ENCODE assay signal across 8 cellular contexts in the genomic region with DNA sequence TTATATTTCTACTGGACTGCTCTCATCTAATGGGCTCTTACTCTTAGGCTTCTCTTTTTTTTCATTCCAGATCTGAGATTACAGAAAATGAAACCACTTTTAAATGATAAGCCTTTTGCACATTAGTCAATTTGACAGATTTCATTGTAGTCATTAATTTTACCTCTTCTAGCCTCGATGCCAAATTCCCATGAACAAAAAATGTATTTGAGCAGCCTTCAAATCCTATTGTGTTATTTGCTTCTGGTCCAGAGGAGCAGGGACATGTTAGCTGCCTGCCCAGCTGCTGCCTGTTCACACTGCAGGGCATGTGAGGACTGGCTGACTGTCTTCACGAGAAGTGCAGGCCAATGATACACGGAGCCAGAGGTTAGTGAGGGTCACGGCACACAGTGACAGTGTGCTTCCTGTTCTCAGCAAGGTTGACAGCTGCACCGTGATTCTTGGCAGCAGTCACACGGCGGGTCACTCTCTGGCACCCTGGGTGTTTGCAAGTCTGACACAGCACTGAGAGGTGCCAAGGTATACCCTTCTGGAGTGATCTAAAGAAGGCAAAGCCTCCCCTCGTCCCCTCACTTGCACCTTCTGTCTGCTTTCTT. TPM values are rescaled to one million over a fixed set of nuclear protein-coding genes. Genes with fewer than 3 reads are reported as not detected.
DNase-seq lines count a peak whose midpoint lies in the region; ATAC-seq and TF ChIP-seq lines count a peak whose summit lies in the region.

No MANE protein-coding gene starts in this region.

- no peak for TF ChIP-seq CTCF in sigmoid colon (IDR thresholded peaks at IDR 0.05)

- H3K4me3 ChIP-seq in sigmoid colon, result no peak overlapping the region

- H3K27ac ChIP-seq in sigmoid colon, result no peak overlapping the region

- peak; percentile 93 for ATAC-seq in GM21447 (IDR thresholded peaks at IDR 0.05; ENCODE audit: unreplicated experiment)

- H3K36me3 Mint-ChIP-seq in activated CD4-positive, alpha-beta memory T cell treated with anti-CD3 and anti-CD28 coated beads for 36 hours, result peaks cover 22% of the 10 kb centered on the region

- H3K27me3 ChIP-seq in sigmoid colon, result no peaks in the 10 kb centered on the region

- POLR2A ChIA-PET in activated CD4-positive, alpha-beta memory T cell treated with anti-CD3 and anti-CD28 coated beads for 36 hours (lab: Charles Lee), result interaction anchor here (0.8 to 1.1 kb wide), 2 partner anchors 12 to 40 kb away, joined by 3 read pairs; no protein-coding TSS in a partner anchor

- peak overlapping the region; percentile 21 for H3K27ac Mint-ChIP-seq in activated CD4-positive, alpha-beta memory T cell treated with anti-CD3 and anti-CD28 coated beads for 36 hours

- DNase-seq in Daoy (ENCODE audit: low read depth) (peak; percentile 4), MV-4-11 (lab: John Stamatoyannopoulos, UW) (peak; percentile 36), head of caudate nucleus (peak in 39 of 42 donors; percentile 20 to 77 (median 48)), sigmoid colon (peak; percentile 66), iPS-NIHi11 (ENCODE audit: low spot score) (no peak), mesenteric fat pad (ENCODE audit: low spot score) (no peak)
- peak; percentile 57 for DNase-seq in activated CD4-positive, alpha-beta memory T cell treated with anti-CD3 and anti-CD28 coated beads for 36 hours

- 12 to 27% methylated on average over 8 of the region's 8 CpGs for WGBS in sigmoid colon, 2 donors

- H3K9me3 ChIP-seq in sigmoid colon, result no peaks in the 10 kb centered on the region

- H3K36me3 ChIP-seq in sigmoid colon, result peaks cover 0 to 4% (median 0%) of the 10 kb centered on the region in 4 donors

- no peak for TF ChIP-seq EP300 in sigmoid colon (IDR thresholded peaks at IDR 0.05)

- CTCF ChIA-PET in activated CD4-positive, alpha-beta memory T cell treated with anti-CD3 and anti-CD28 coated beads for 36 hours (lab: Charles Lee), result interaction anchor here (1.2 kb wide), 1 partner anchor 39 kb away, joined by 4 read pairs; no protein-coding TSS in a partner anchor

- H3K27me3 Mint-ChIP-seq in activated CD4-positive, alpha-beta memory T cell treated with anti-CD3 and anti-CD28 coated beads for 36 hours, result no peaks in the 10 kb centered on the region

- H3K4me3 Mint-ChIP-seq in activated CD4-positive, alpha-beta memory T cell treated with anti-CD3 and anti-CD28 coated beads for 36 hours, result no peak overlapping the region

- intact Hi-C loops in activated CD4-positive, alpha-beta memory T cell treated with anti-CD3 and anti-CD28 coated beads for 36 hours (cut with micrococcal nuclease), result no loop called here
- intact Hi-C loops in head of caudate nucleus (cut with DNase I) (no loop called here), sigmoid colon (cut with DNase I) (no loop called here)

- no peaks in the 10 kb centered on the region for H3K9me3 Mint-ChIP-seq in activated CD4-positive, alpha-beta memory T cell treated with anti-CD3 and anti-CD28 coated beads for 36 hours

- peaks cover 0 to 15% (median 10%) of the 10 kb centered on the region in 4 donors for H3K4me1 ChIP-seq in sigmoid colon

- H3K4me1 Mint-ChIP-seq in activated CD4-positive, alpha-beta memory T cell treated with anti-CD3 and anti-CD28 coated beads for 36 hours (ENCODE audit: low read depth), result peaks cover 25% of the 10 kb centered on the region

- no peak for TF ChIP-seq POLR2A in sigmoid colon (IDR thresholded peaks at IDR 0.05)

RNA-seq across cellular contexts. Expression of a gene that starts 40.8 kb away (rescaled TPM):
- total RNA-seq in Daoy (2014; rRNA removed; shearing (Covaris generic)), result 1.6 and 7.5 TPM in 2 replicates
- 10 to 100 TPM; 43.4 to 49.0 TPM for total RNA-seq in activated CD4-positive, alpha-beta memory T cell treated with anti-CD3 and anti-CD28 coated beads for 36 hours
- total RNA-seq in sigmoid colon, result 10 to 100 TPM; 27.2 to 49.2 (median 42.1) TPM
- 10 to 100 TPM; 10.8 to 18.7 (median 14.4) TPM for polyA plus RNA-seq in sigmoid colon
- 35.2 TPM for total RNA-seq in mesenteric fat pad

Comparison
In these comparisons a context has a peak if more than half of its experiments do, and no peak if none do; other contexts are left out.
1. DNase-seq: peak in Daoy (single experiment), MV-4-11 (single experiment), activated CD4-positive, alpha-beta memory T cell treated with anti-CD3 and anti-CD28 coated beads for 36 hours (single experiment), head of caudate nucleus (39 of 42) and sigmoid colon (single experiment); none in iPS-NIHi11 (single experiment) and mesenteric fat pad (single experiment).